7 cellular contexts compared by ENCODE assay signal in the genomic region with DNA sequence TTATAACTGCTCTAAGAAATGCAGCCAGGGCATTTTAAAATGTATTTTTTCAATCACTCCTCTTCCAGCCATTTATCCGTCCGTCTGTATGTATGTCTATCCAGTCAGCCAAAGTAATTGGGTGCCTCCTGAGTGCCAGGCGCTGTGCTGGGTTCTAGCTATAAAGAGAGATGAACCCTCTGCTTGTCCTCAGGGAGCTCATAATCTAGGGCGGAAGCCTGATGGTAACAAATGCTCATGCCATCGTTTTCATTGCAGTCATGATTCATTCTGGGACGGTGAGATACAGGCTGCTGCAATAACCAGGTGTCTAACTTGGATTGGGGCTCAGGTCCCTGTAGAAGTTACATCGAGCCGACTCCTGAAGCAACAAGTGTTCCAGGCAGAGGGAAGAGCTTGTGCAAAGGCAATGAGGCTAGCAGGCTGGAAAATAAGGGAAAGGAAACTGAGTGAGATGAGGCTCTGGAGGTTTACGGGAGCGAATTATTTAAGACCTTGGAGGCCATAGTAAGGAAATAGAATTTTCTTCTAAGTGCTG. TPM values are rescaled to one million over a fixed set of nuclear protein-coding genes. Genes with fewer than 3 reads are reported as not detected.
DNase-seq lines count a peak whose midpoint lies in the region; ATAC-seq and TF ChIP-seq lines count a peak whose summit lies in the region.

No MANE protein-coding gene starts in this region.

- H3K27me3 Mint-ChIP-seq in activated CD4-positive, alpha-beta memory T cell treated with anti-CD3 and anti-CD28 coated beads, Interleukin-2, amount 10 ng/mL, durations not matched to agents 7 days and 5 days: no peaks in the 10 kb centered on the region
- H3K27me3 Mint-ChIP-seq in stimulated activated naive CD8-positive, alpha-beta T cell treated with anti-CD3 and anti-CD28 coated beads, Interleukin-15, amount 100 ng/mL, for 72 hours: no peaks in the 10 kb centered on the region

- no peak for TF ChIP-seq CTCF in HFF-Myc (IDR thresholded peaks at IDR 0.05; ENCODE audit: low read depth, low read length, missing control alignments)

- peak overlapping the region; percentile 77 for H3K4me3 Mint-ChIP-seq in activated CD4-positive, alpha-beta memory T cell treated with anti-CD3 and anti-CD28 coated beads, Interleukin-2, amount 10 ng/mL, durations not matched to agents 7 days and 5 days
- peak overlapping the region; percentile 87 to 95 for H3K4me3 Mint-ChIP-seq in stimulated activated naive CD8-positive, alpha-beta T cell treated with anti-CD3 and anti-CD28 coated beads, Interleukin-15, amount 100 ng/mL, for 72 hours

- H3K4me1 Mint-ChIP-seq in activated CD4-positive, alpha-beta memory T cell treated with anti-CD3 and anti-CD28 coated beads, Interleukin-2, amount 10 ng/mL, durations not matched to agents 7 days and 5 days: peaks cover 53% of the 10 kb centered on the region
- peaks cover 61% of the 10 kb centered on the region for H3K4me1 Mint-ChIP-seq in stimulated activated naive CD8-positive, alpha-beta T cell treated with anti-CD3 and anti-CD28 coated beads, Interleukin-15, amount 100 ng/mL, for 72 hours

- CTCF ChIA-PET in activated CD4-positive, alpha-beta memory T cell treated with anti-CD3 and anti-CD28 coated beads, Interleukin-2, amount 10 ng/mL, durations not matched to agents 7 days and 5 days (lab: Charles Lee): interaction anchor here (1.4 to 13.0 kb wide), 5 partner anchors 11 to 271 kb away, joined by 3 to 448 read pairs (median 27); a partner anchor contains a TSS

- H3K36me3 Mint-ChIP-seq in activated CD4-positive, alpha-beta memory T cell treated with anti-CD3 and anti-CD28 coated beads, Interleukin-2, amount 10 ng/mL, durations not matched to agents 7 days and 5 days (ENCODE audit: low read depth): peaks cover 6% of the 10 kb centered on the region

- H3K27ac Mint-ChIP-seq in activated CD4-positive, alpha-beta memory T cell treated with anti-CD3 and anti-CD28 coated beads, Interleukin-2, amount 10 ng/mL, durations not matched to agents 7 days and 5 days: peak overlapping the region; percentile 88
- H3K27ac Mint-ChIP-seq in stimulated activated naive CD8-positive, alpha-beta T cell treated with anti-CD3 and anti-CD28 coated beads, Interleukin-15, amount 100 ng/mL, for 72 hours: peak overlapping the region; percentile 95 to 98

- no peaks in the 10 kb centered on the region for H3K9me3 Mint-ChIP-seq in activated CD4-positive, alpha-beta memory T cell treated with anti-CD3 and anti-CD28 coated beads, Interleukin-2, amount 10 ng/mL, durations not matched to agents 7 days and 5 days
- no peaks in the 10 kb centered on the region for H3K9me3 Mint-ChIP-seq in stimulated activated naive CD8-positive, alpha-beta T cell treated with anti-CD3 and anti-CD28 coated beads, Interleukin-15, amount 100 ng/mL, for 72 hours

- DNase-seq in HFF-Myc (ENCODE audit: extremely low read depth, low read depth) (no peak), UCSD-AML1 (lab: John Stamatoyannopoulos, UW; ENCODE audit: unreplicated experiment) (no peak)
- DNase-seq in activated CD4-positive, alpha-beta memory T cell treated with anti-CD3 and anti-CD28 coated beads, Interleukin-2, amount 10 ng/mL, durations not matched to agents 7 days and 5 days: no peak
- DNase-seq in stimulated activated naive CD8-positive, alpha-beta T cell treated with anti-CD3 and anti-CD28 coated beads, Interleukin-15, amount 100 ng/mL, for 72 hours: no peak
- DNase-seq in stimulated activated CD4-positive, alpha-beta T cell treated with anti-CD3 and anti-CD28 coated beads, Interleukin-4, amount 100 ng/mL, for 1 hour: no peak

- peak overlapping the region; percentile 33 for H3K4me3 ChIP-seq in HFF-Myc (replicated peaks; ENCODE audit: low read depth, low read length)
- H3K4me3 ChIP-seq in iPS-11a (ENCODE audit: low read depth, low read length): peak overlapping the region; percentile 8

- no peak for ATAC-seq in stimulated activated naive CD8-positive, alpha-beta T cell treated with anti-CD3 and anti-CD28 coated beads, Interleukin-15, amount 100 ng/mL, for 72 hours
- no peak for ATAC-seq in GM18498 (IDR thresholded peaks at IDR 0.05; ENCODE audit: unreplicated experiment)

- POLR2A ChIA-PET in activated CD4-positive, alpha-beta memory T cell treated with anti-CD3 and anti-CD28 coated beads, Interleukin-2, amount 10 ng/mL, durations not matched to agents 7 days and 5 days (lab: Charles Lee): interaction anchor here (0.9 to 7.6 kb wide), 9 partner anchors 12 to 243 kb away, joined by 3 to 132 read pairs (median 3); a partner anchor contains a TSS

RNA-seq across cellular contexts. Expression of a gene that starts 11.6 kb away (rescaled TPM):
- total RNA-seq in activated CD4-positive, alpha-beta memory T cell treated with anti-CD3 and anti-CD28 coated beads, Interleukin-2, amount 10 ng/mL, durations not matched to agents 7 days and 5 days: 100 to 1,000 TPM; 577 to 593 TPM

RNA-seq across cellular contexts. Expression of a gene that starts 25.4 kb away (rescaled TPM):
- total RNA-seq in activated CD4-positive, alpha-beta memory T cell treated with anti-CD3 and anti-CD28 coated beads, Interleukin-2, amount 10 ng/mL, durations not matched to agents 7 days and 5 days: not detected

RNA-seq across cellular contexts. Expression of a gene that starts 56.4 kb away (rescaled TPM):
- 10 to 100 TPM; 16.9 to 18.9 TPM for total RNA-seq in activated CD4-positive, alpha-beta memory T cell treated with anti-CD3 and anti-CD28 coated beads, Interleukin-2, amount 10 ng/mL, durations not matched to agents 7 days and 5 days
